Comparison of ENCODE assay signal across 35 cellular contexts in the genomic region with DNA sequence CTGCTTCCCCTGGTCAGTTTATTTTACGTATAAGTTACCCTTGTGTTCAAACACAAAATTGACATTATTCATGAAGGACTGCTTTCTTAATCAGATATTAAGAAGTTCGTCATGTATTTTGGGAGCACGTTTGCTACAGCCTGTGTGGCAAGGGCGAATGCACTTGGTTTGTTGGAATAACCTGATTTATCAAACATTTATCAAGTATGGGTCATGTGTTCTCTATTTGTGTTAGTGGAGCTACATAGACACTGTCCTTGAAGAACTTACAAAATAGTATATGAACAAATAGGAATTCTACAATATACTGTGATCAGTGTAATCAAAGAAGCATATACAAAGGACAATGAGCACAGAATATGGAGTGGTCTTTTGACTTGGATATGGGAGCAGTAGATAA.
"Had no signal": no experiment of that assay in that cellular context is flagged by ENCODE, and none has a peak within 500 bp of the region (broad histone marks: within the 10 kb centered on the region; RNA-seq: fewer than 3 reads in every experiment).

No MANE protein-coding gene starts in this region.

- H3K27ac ChIP-seq: cardiac muscle cell, VCaP had no signal

- H3K27ac Mint-ChIP-seq: activated B cell treated with CpG ODN at 0.5 μM for 24 hours; activated CD4-positive, alpha-beta memory T cell treated with anti-CD3 and anti-CD28 coated beads, Interleukin-2, amount 10 ng/mL, durations not matched to agents 7 days and 5 days; activated CD4-positive, alpha-beta T cell treated with anti-CD3 and anti-CD28 coated beads, Interleukin-2, amount 10 ng/mL, durations not matched to agents 7 days and 5 days; activated CD8-positive, alpha-beta memory T cell treated with anti-CD3 and anti-CD28 coated beads, Interleukin-2, amount 10 ng/mL, durations not matched to agents 7 days and 5 days; activated CD8-positive, alpha-beta T cell treated with anti-CD3 and anti-CD28 coated beads, Interleukin-2, amount 10 ng/mL, durations not matched to agents 7 days and 5 days; activated naive CD4-positive, alpha-beta T cell treated with anti-CD3 and anti-CD28 coated beads, Interleukin-2, amount 10 ng/mL, durations not matched to agents 7 days and 5 days; activated naive CD8-positive, alpha-beta T cell; activated naive CD8-positive, alpha-beta T cell treated with anti-CD3 and anti-CD28 coated beads, Interleukin-2, amount 10 ng/mL, durations not matched to agents 7 days and 5 days; activated naive CD8-positive, alpha-beta T cell treated with anti-CD3 and anti-CD28 coated beads, Interleukin-2, amount 50 U/mL, for 24 hours; activated T-cell treated with anti-CD3 and anti-CD28 coated beads, Interleukin-2, amount 50 U/mL, for 24 hours; activated T-helper 2 cell treated with anti-CD3 and anti-CD28 coated beads, Interferon-gamma antibody, Interleukin-2, Interleukin-4, amounts not matched to agents 10 μg/mL and 5 μg/mL and 100 μg/mL, durations not matched to agents 14 hours and 24 hours and 36 hours; brain; T-helper 2 cell treated with Interferon-gamma antibody and Interleukin-4, amounts not matched to agents 5 μg/mL and 100 μg/mL, for 36 hours had no signal

- DNase-seq: activated B cell treated with CpG ODN at 0.5 μM for 24 hours; activated CD4-positive, alpha-beta memory T cell treated with anti-CD3 and anti-CD28 coated beads, Interleukin-2, amount 10 ng/mL, durations not matched to agents 7 days and 5 days; activated CD4-positive, alpha-beta T cell treated with anti-CD3 and anti-CD28 coated beads for 4 hours; activated CD4-positive, alpha-beta T cell treated with anti-CD3 and anti-CD28 coated beads, Interleukin-2, amount 10 ng/mL, durations not matched to agents 7 days and 5 days; activated CD4-positive, alpha-beta T cell treated with anti-CD3 and anti-CD28 coated beads, Interleukin-2, amount 50 U/mL, for 48 hours; activated CD4-positive, CD25-positive, alpha-beta regulatory T cell treated with anti-CD3 and anti-CD28 coated beads, Interleukin-2, amount 50 U/mL, for 72 hours; activated CD8-positive, alpha-beta memory T cell treated with anti-CD3 and anti-CD28 coated beads for 24 hours; activated CD8-positive, alpha-beta memory T cell treated with anti-CD3 and anti-CD28 coated beads, Interleukin-2, amount 10 ng/mL, durations not matched to agents 7 days and 5 days; activated CD8-positive, alpha-beta memory T cell treated with anti-CD3 and anti-CD28 coated beads, Interleukin-2, amount 50 U/mL, for 48 hours; activated CD8-positive, alpha-beta T cell treated with anti-CD3 and anti-CD28 coated beads, Interleukin-2, amount 10 ng/mL, durations not matched to agents 7 days and 5 days; activated effector memory CD4-positive, alpha-beta T cell treated with Interleukin-2 at 50 U/mL for 16 hours; activated gamma-delta T cell; activated naive CD4-positive, alpha-beta T cell treated with anti-CD3 and anti-CD28 coated beads, Interleukin-2, amount 10 ng/mL, durations not matched to agents 7 days and 5 days; activated naive CD4-positive, alpha-beta T cell treated with Interleukin-2 at 50 U/mL for 16 hours; activated naive CD8-positive, alpha-beta T cell treated with anti-CD3 and anti-CD28 coated beads, Interleukin-2, amount 10 ng/mL, durations not matched to agents 7 days and 5 days; activated naive CD8-positive, alpha-beta T cell treated with anti-CD3 and anti-CD28 coated beads, Interleukin-2, amount 50 U/mL, for 24 hours; activated T-cell treated with anti-CD3 and anti-CD28 coated beads, Interleukin-2, amount 50 U/mL, for 24 hours; activated T-cell treated with anti-CD3 and anti-CD28 coated beads, Interleukin-2, amount 50 U/mL, for 48 hours; amygdala; anterior cingulate cortex; caudate nucleus; cerebellar nuclear complex; T-helper 2 cell; T-helper 9 cell had no signal

- ATAC-seq: activated CD8-positive, alpha-beta memory T cell treated with anti-CD3 and anti-CD28 coated beads, Interleukin-2, amount 10 ng/mL, durations not matched to agents 7 days and 5 days; activated CD8-positive, alpha-beta T cell treated with anti-CD3 and anti-CD28 coated beads, Interleukin-2, amount 10 ng/mL, durations not matched to agents 7 days and 5 days; activated naive CD8-positive, alpha-beta T cell treated with anti-CD3 and anti-CD28 coated beads, Interleukin-2, amount 50 U/mL, for 24 hours had no signal

- H3K27me3 ChIP-seq: ascending aorta, cardiac muscle cell had no signal

- FAIRE-seq: bronchial epithelial cell, TTC549 had no signal

- H3K27me3 Mint-ChIP-seq: activated B cell treated with CpG ODN at 0.5 μM for 24 hours; activated CD4-positive, alpha-beta memory T cell treated with anti-CD3 and anti-CD28 coated beads, Interleukin-2, amount 10 ng/mL, durations not matched to agents 7 days and 5 days; activated CD4-positive, alpha-beta T cell treated with anti-CD3 and anti-CD28 coated beads, Interleukin-2, amount 10 ng/mL, durations not matched to agents 7 days and 5 days; activated CD8-positive, alpha-beta memory T cell treated with anti-CD3 and anti-CD28 coated beads, Interleukin-2, amount 10 ng/mL, durations not matched to agents 7 days and 5 days; activated naive CD4-positive, alpha-beta T cell treated with anti-CD3 and anti-CD28 coated beads, Interleukin-2, amount 10 ng/mL, durations not matched to agents 7 days and 5 days; activated naive CD4-positive, alpha-beta T cell treated with anti-CD3 and anti-CD28 coated beads, Interleukin-2, amount 50 U/mL, for 24 hours; activated naive CD8-positive, alpha-beta T cell; activated naive CD8-positive, alpha-beta T cell treated with anti-CD3 and anti-CD28 coated beads, Interleukin-2, amount 10 ng/mL, durations not matched to agents 7 days and 5 days; activated naive CD8-positive, alpha-beta T cell treated with anti-CD3 and anti-CD28 coated beads, Interleukin-2, amount 50 U/mL, for 24 hours; activated T-cell treated with anti-CD3 and anti-CD28 coated beads, Interleukin-2, amount 50 U/mL, for 24 hours; brain; central memory CD8-positive, alpha-beta T cell had no signal

- H3K9me3 ChIP-seq: ascending aorta had no signal

- H3K4me1 Mint-ChIP-seq: activated CD4-positive, alpha-beta memory T cell treated with anti-CD3 and anti-CD28 coated beads, Interleukin-2, amount 10 ng/mL, durations not matched to agents 7 days and 5 days; activated CD4-positive, alpha-beta T cell treated with anti-CD3 and anti-CD28 coated beads, Interleukin-2, amount 10 ng/mL, durations not matched to agents 7 days and 5 days; activated naive CD4-positive, alpha-beta T cell treated with anti-CD3 and anti-CD28 coated beads, Interleukin-2, amount 10 ng/mL, durations not matched to agents 7 days and 5 days; activated naive CD4-positive, alpha-beta T cell treated with anti-CD3 and anti-CD28 coated beads, Interleukin-2, amount 50 U/mL, for 24 hours; activated naive CD8-positive, alpha-beta T cell treated with anti-CD3 and anti-CD28 coated beads, Interleukin-2, amount 10 ng/mL, durations not matched to agents 7 days and 5 days; brain had no signal

- H3K4me3 Mint-ChIP-seq: activated B cell treated with CpG ODN at 0.5 μM for 24 hours; activated CD4-positive, alpha-beta memory T cell treated with anti-CD3 and anti-CD28 coated beads, Interleukin-2, amount 10 ng/mL, durations not matched to agents 7 days and 5 days; activated CD4-positive, alpha-beta T cell treated with anti-CD3 and anti-CD28 coated beads, Interleukin-2, amount 10 ng/mL, durations not matched to agents 7 days and 5 days; activated CD8-positive, alpha-beta memory T cell treated with anti-CD3 and anti-CD28 coated beads, Interleukin-2, amount 10 ng/mL, durations not matched to agents 7 days and 5 days; activated CD8-positive, alpha-beta T cell treated with anti-CD3 and anti-CD28 coated beads, Interleukin-2, amount 10 ng/mL, durations not matched to agents 7 days and 5 days; activated naive CD4-positive, alpha-beta T cell treated with anti-CD3 and anti-CD28 coated beads, Interleukin-2, amount 10 ng/mL, durations not matched to agents 7 days and 5 days; activated naive CD4-positive, alpha-beta T cell treated with anti-CD3 and anti-CD28 coated beads, Interleukin-2, amount 50 U/mL, for 24 hours; activated naive CD8-positive, alpha-beta T cell; activated naive CD8-positive, alpha-beta T cell treated with anti-CD3 and anti-CD28 coated beads, Interleukin-2, amount 10 ng/mL, durations not matched to agents 7 days and 5 days; activated naive CD8-positive, alpha-beta T cell treated with anti-CD3 and anti-CD28 coated beads, Interleukin-2, amount 50 U/mL, for 24 hours; activated T-cell treated with anti-CD3 and anti-CD28 coated beads, Interleukin-2, amount 50 U/mL, for 24 hours; brain; central memory CD8-positive, alpha-beta T cell; T-helper 2 cell treated with Interferon-gamma antibody and Interleukin-4, amounts not matched to agents 5 μg/mL and 100 μg/mL, for 36 hours had no signal

- H3K9me3 Mint-ChIP-seq: central memory CD8-positive, alpha-beta T cell had no signal

- H3K4me3 ChIP-seq: ascending aorta, cardiac muscle cell had no signal
